23 cellular contexts compared by ENCODE assay signal in the genomic region with DNA sequence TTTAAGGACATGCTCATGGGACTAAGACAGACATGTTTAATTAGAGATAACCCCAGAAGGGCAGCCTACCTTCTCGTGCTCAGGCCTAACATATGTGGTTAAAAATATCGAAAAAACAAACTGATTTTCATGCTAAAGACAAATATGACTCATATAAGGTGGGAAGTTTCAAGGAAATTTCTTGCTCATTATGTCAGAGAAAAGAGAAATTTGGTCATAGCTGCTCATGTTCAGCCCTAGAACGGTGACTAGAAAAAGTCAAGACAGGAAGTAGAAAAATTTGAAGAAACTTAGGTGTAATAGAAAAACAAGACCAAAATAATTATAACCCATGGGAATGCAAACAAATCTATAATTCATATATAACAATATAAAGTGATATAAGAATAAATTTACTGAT.
"Had no signal": no experiment of that assay in that cellular context is flagged by ENCODE, and none has a peak within 500 bp of the region (broad histone marks: within the 10 kb centered on the region; RNA-seq: fewer than 3 reads in every experiment).

No MANE protein-coding gene starts in this region.

- H3K27ac ChIP-seq: gastrocnemius medialis, heart right ventricle, neutrophil, psoas muscle, right lobe of liver, spleen, testis, tibial nerve, upper lobe of right lung, vagina had no signal

- H3K27me3 Mint-ChIP-seq: naive thymus-derived CD4-positive, alpha-beta T cell; stimulated activated memory B cell treated with anti-CD40 and anti-IgM and Interleukin-4, amounts not matched to agents 10 μg/mL and 1 μg/mL and 100 μg/mL, for 72 hours; stimulated activated naive CD8-positive, alpha-beta T cell treated with anti-CD3 and anti-CD28 coated beads, Interleukin-15, Interleukin-2, amounts not matched to agents 100 ng/mL and 50 ng/mL, for 24 hours had no signal

- H3K4me3 Mint-ChIP-seq: endodermal cell; naive thymus-derived CD4-positive, alpha-beta T cell; stimulated activated memory B cell treated with anti-CD40 and anti-IgM and Interleukin-4, amounts not matched to agents 10 μg/mL and 1 μg/mL and 100 μg/mL, for 72 hours; stimulated activated naive CD8-positive, alpha-beta T cell treated with anti-CD3 and anti-CD28 coated beads, Interleukin-15, Interleukin-2, amounts not matched to agents 100 ng/mL and 50 ng/mL, for 24 hours had no signal

- H3K27ac Mint-ChIP-seq: endodermal cell; naive thymus-derived CD4-positive, alpha-beta T cell; stimulated activated memory B cell treated with anti-CD40 and anti-IgM and Interleukin-4, amounts not matched to agents 10 μg/mL and 1 μg/mL and 100 μg/mL, for 72 hours; stimulated activated naive CD8-positive, alpha-beta T cell treated with anti-CD3 and anti-CD28 coated beads, Interleukin-15, Interleukin-2, amounts not matched to agents 100 ng/mL and 50 ng/mL, for 24 hours had no signal

- H3K4me1 Mint-ChIP-seq: naive thymus-derived CD4-positive, alpha-beta T cell; stimulated activated memory B cell treated with anti-CD40 and anti-IgM and Interleukin-4, amounts not matched to agents 10 μg/mL and 1 μg/mL and 100 μg/mL, for 72 hours had no signal

- H3K27me3 ChIP-seq: gastrocnemius medialis, heart right ventricle, neutrophil, right lobe of liver, spleen, testis, tibial nerve, upper lobe of right lung, vagina had no signal

- H3K4me1 ChIP-seq: gastrocnemius medialis, heart right ventricle, psoas muscle, right lobe of liver, spleen, testis, tibial nerve, upper lobe of right lung, vagina had no signal

- H3K36me3 ChIP-seq: gastrocnemius medialis, heart right ventricle, neutrophil, right lobe of liver, spleen, tibial nerve, upper lobe of right lung, vagina had no signal

- FAIRE-seq: endothelial cell of umbilical vein, islet of Langerhans had no signal

- H3K9me3 ChIP-seq: gastrocnemius medialis, neutrophil, psoas muscle, right lobe of liver, spleen, testis, tibial nerve, upper lobe of right lung, vagina had no signal

- H3K9me3 Mint-ChIP-seq: endodermal cell; stimulated activated memory B cell treated with anti-CD40 and anti-IgM and Interleukin-4, amounts not matched to agents 10 μg/mL and 1 μg/mL and 100 μg/mL, for 72 hours had no signal

- H3K4me3 ChIP-seq: gastrocnemius medialis, heart right ventricle, psoas muscle, right lobe of liver, spleen, testis, tibial nerve, upper lobe of right lung, vagina had no signal

- DNase-seq: effector CD4-positive, alpha-beta T cell; endodermal cell; gastrocnemius medialis; heart right ventricle; hypothalamus; kidney glomerular epithelial cell; naive thymus-derived CD4-positive, alpha-beta T cell; psoas muscle; retina; right lobe of liver; spleen; stimulated activated CD4-positive, alpha-beta T cell treated with anti-CD3 and anti-CD28 coated beads, Interleukin-15, amount 100 ng/mL, for 24 hours; stimulated activated CD4-positive, alpha-beta T cell treated with anti-CD3 and anti-CD28 coated beads, Interleukin-1b, Interleukin-23, amount 100 ng/mL, for 48 hours; stimulated activated CD4-positive, alpha-beta T cell treated with anti-CD3 and anti-CD28 coated beads, Interleukin-4, amount 100 ng/mL, for 24 hours; testis; upper lobe of right lung had no signal

- H3K36me3 Mint-ChIP-seq: naive thymus-derived CD4-positive, alpha-beta T cell; stimulated activated memory B cell treated with anti-CD40 and anti-IgM and Interleukin-4, amounts not matched to agents 10 μg/mL and 1 μg/mL and 100 μg/mL, for 72 hours had no signal

- ATAC-seq: gastrocnemius medialis; heart right ventricle; naive thymus-derived CD4-positive, alpha-beta T cell; psoas muscle; right lobe of liver; stimulated activated memory B cell treated with anti-CD40 and anti-IgM and Interleukin-4, amounts not matched to agents 10 μg/mL and 1 μg/mL and 100 μg/mL, for 72 hours; upper lobe of right lung had no signal
